Comparison of ENCODE assay signal across 23 cellular contexts in genomic region chr15:27885226-27885625, GRCh38.
"Had no signal": no experiment of that assay in that cellular context is flagged by ENCODE, and none has a peak within 500 bp of the region (broad histone marks: within the 10 kb centered on the region; RNA-seq: fewer than 3 reads in every experiment).

No MANE protein-coding gene starts in this region.

- H3K79me2 ChIP-seq: parathyroid adenoma had no signal

- H3K27ac ChIP-seq: left lung, lower lobe of right lung, parathyroid adenoma, right atrium auricular region, right lobe of liver, tibial nerve, uterus had no signal

- H3K9ac ChIP-seq: parathyroid adenoma had no signal

- H3K4me2 ChIP-seq: smooth muscle cell had no signal

- H3K4me1 ChIP-seq: left lung, lower lobe of right lung, parathyroid adenoma, right atrium auricular region, right lobe of liver, tibial nerve, uterus had no signal

- H3K4me3 ChIP-seq: left lung, lower lobe of right lung, right atrium auricular region, right lobe of liver, smooth muscle cell, tibial nerve, uterus had no signal

- H3K9me3 ChIP-seq: right lobe of liver, uterus had no signal

- H3K27me3 ChIP-seq: left lung, right atrium auricular region, right lobe of liver, tibial nerve, uterus had no signal

- ATAC-seq: left colon; left lung; lower lobe of right lung; naive thymus-derived CD8-positive, alpha-beta T cell; right lobe of liver; stimulated activated memory B cell treated with anti-CD40 and anti-IgM and Interleukin-4, amounts not matched to agents 10 μg/mL and 1 μg/mL and 100 μg/mL, for 72 hours; stimulated activated naive CD8-positive, alpha-beta T cell treated with anti-CD3 and anti-CD28 coated beads, Interleukin-15, amount 100 ng/mL, for 72 hours had no signal

- H2AFZ ChIP-seq: parathyroid adenoma had no signal

- DNase-seq: hippocampal formation; kidney; left colon; left lung; lower lobe of right lung; mammary epithelial cell; mesenchymal stem cell; naive thymus-derived CD8-positive, alpha-beta T cell; nucleus accumbens; right lobe of liver; stimulated activated CD4-positive, alpha-beta T cell treated with anti-CD3 and anti-CD28 coated beads, Interleukin-1b, Interleukin-23, amount 100 ng/mL, for 48 hours; stimulated activated CD4-positive, alpha-beta T cell treated with anti-CD3 and anti-CD28 coated beads, Interleukin-2, amount 100 ng/mL, for 48 hours; stimulated activated CD4-positive, alpha-beta T cell treated with anti-CD3 and anti-CD28 coated beads, Interleukin-4, amount 100 ng/mL, for 4 hours; stimulated activated CD8-positive, alpha-beta memory T cell treated with anti-CD3 and anti-CD28 coated beads, Interleukin-4, amount 100 ng/mL, for 48 hours; stimulated activated naive CD4-positive, alpha-beta T cell treated with Interleukin-2 at 50 U/mL for 16 hours; stimulated activated naive CD8-positive, alpha-beta T cell treated with anti-CD3 and anti-CD28 coated beads, Interleukin-15, amount 100 ng/mL, for 72 hours; substantia nigra; uterus had no signal

- H3K36me3 ChIP-seq: left lung, lower lobe of right lung, right atrium auricular region, right lobe of liver, tibial nerve, uterus had no signal

- FAIRE-seq: kidney had no signal
